ENCODE assay signal across 8 cellular contexts in the genomic region with DNA sequence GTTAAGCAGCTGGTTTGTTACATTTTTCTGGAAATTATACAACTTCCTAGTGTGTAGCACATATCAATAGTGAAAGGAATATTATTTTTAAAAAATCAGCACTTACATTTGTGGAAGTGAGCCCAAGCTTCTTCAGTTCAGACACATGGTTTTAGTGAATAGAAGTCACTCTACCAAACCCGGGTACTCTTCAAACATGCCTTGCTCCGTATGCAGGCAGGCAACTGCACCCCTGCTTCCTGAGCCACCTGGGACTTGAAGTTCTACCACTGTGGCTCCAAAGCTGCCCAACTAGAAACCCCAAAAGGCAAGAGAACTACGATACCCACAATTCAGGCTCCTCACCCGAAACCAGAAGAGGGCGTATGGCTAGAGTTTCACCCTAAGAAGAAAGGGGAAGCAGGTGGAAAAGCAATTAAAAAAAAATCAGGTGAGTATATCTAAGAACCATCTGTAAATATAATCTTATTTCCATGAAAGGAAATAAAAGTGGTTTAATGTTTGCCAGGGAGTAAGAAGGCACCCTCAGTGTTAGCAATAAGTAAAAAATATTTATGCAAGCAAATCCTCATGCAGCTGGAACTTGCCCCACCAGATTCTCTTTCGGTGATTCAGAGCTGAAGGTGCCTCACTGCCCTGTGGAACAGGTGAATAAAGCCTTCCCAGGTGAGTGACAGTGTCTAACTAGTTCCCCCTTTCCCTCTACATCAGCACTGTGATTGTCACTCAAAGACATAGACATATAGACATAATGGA. TPM values are rescaled to one million over a fixed set of nuclear protein-coding genes. Genes with fewer than 3 reads are reported as not detected.
DNase-seq lines count a peak whose midpoint lies in the region; ATAC-seq and TF ChIP-seq lines count a peak whose summit lies in the region.

A gene with protein sequence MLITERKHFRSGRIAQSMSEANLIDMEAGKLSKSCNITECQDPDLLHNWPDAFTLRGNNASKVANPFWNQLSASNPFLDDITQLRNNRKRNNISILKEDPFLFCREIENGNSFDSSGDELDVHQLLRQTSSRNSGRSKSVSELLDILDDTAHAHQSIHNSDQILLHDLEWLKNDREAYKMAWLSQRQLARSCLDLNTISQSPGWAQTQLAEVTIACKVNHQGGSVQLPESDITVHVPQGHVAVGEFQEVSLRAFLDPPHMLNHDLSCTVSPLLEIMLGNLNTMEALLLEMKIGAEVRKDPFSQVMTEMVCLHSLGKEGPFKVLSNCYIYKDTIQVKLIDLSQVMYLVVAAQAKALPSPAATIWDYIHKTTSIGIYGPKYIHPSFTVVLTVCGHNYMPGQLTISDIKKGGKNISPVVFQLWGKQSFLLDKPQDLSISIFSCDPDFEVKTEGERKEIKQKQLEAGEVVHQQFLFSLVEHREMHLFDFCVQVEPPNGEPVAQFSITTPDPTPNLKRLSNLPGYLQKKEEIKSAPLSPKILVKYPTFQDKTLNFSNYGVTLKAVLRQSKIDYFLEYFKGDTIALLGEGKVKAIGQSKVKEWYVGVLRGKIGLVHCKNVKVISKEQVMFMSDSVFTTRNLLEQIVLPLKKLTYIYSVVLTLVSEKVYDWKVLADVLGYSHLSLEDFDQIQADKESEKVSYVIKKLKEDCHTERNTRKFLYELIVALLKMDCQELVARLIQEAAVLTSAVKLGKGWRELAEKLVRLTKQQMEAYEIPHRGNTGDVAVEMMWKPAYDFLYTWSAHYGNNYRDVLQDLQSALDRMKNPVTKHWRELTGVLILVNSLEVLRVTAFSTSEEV (minus strand): TSS at position 192 of the 756 bp plus-strand sequence. CDS start 55,522 bp downstream, outside the sequence.

- TF ChIP-seq CTCF in left ventricle myocardium inferior (IDR thresholded peaks at IDR 0.05; ENCODE audit: borderline replicate concordance) (peak; percentile 21), right atrium auricular region (IDR thresholded peaks at IDR 0.05) (peak in 1 of 2 donors; percentile 20), breast epithelium (IDR thresholded peaks at IDR 0.05) (peak in 2 of 3 donors; percentile 43 to 67), esophagus muscularis mucosa (IDR thresholded peaks at IDR 0.05) (no peak)

- intact Hi-C loops in left ventricle myocardium inferior (cut with micrococcal nuclease) (no loop called here), breast epithelium (cut with DNase I; ENCODE audit: low total_unique reads) (no loop called here), esophagus muscularis mucosa (cut with DNase I) (no loop called here)

- TF ChIP-seq EP300 in esophagus muscularis mucosa (IDR thresholded peaks at IDR 0.05): no peak

- peak within 1 kb of the TSS; percentile 37 to 89 (median 76) for H3K4me3 Mint-ChIP-seq in naive B cell

- DNase-seq in left ventricle myocardium inferior (no peak), right atrium auricular region (ENCODE audit: low spot score) (no peak), NCI-H146 (lab: John Stamatoyannopoulos, UW) (peak; percentile 92), breast epithelium (ENCODE audit: low spot score in 2 of 2) (peak; percentile 69 to 82), naive B cell (peak; percentile 87), esophagus muscularis mucosa (ENCODE audit: extremely low spot score) (no peak), midbrain (lab: John Stamatoyannopoulos, UW) (no peak)

- H3K36me3 ChIP-seq in left ventricle myocardium inferior: no peaks in the 10 kb centered on the region
- H3K36me3 ChIP-seq in right atrium auricular region: no peaks in the 10 kb centered on the region
- H3K36me3 ChIP-seq in breast epithelium: no peaks in the 10 kb centered on the region
- no peaks in the 10 kb centered on the region for H3K36me3 ChIP-seq in esophagus muscularis mucosa

- H3K9me3 Mint-ChIP-seq in naive B cell: peaks cover 0 to 1% (median 0%) of the 10 kb centered on the region in 7 donors

- H3K36me3 Mint-ChIP-seq in naive B cell: peaks cover 0 to 12% of the 10 kb centered on the region in 2 donors

- H3K27me3 ChIP-seq in left ventricle myocardium inferior (ENCODE audit: low read depth) (peaks cover 1% of the 10 kb centered on the region), right atrium auricular region (no peaks in the 10 kb centered on the region), breast epithelium (no peaks in the 10 kb centered on the region), esophagus muscularis mucosa (no peaks in the 10 kb centered on the region)

- H3K4me3 ChIP-seq in left ventricle myocardium inferior (no peak within 1 kb of the TSS), right atrium auricular region (no peak within 1 kb of the TSS), breast epithelium (peak within 1 kb of the TSS in 2 of 3 donors; percentile 39 to 47), esophagus muscularis mucosa (no peak within 1 kb of the TSS)

- H3K27ac ChIP-seq in left ventricle myocardium inferior (replicated peaks) (no peak within 1 kb of the TSS), right atrium auricular region (no peak within 1 kb of the TSS), breast epithelium (peak within 1 kb of the TSS; percentile 81 to 82), esophagus muscularis mucosa (replicated peaks in 1 of 4) (no peak within 1 kb of the TSS)

- H3K9me3 ChIP-seq in left ventricle myocardium inferior (replicated peaks) (no peaks in the 10 kb centered on the region), right atrium auricular region (no peaks in the 10 kb centered on the region), breast epithelium (no peaks in the 10 kb centered on the region), esophagus muscularis mucosa (no peaks in the 10 kb centered on the region)

- peaks cover 45 to 63% (median 48%) of the 10 kb centered on the region in 3 donors for H3K4me1 Mint-ChIP-seq in naive B cell

- WGBS in esophagus muscularis mucosa: 57% methylated on average over 6 of the region's 6 CpGs

- H3K4me1 ChIP-seq in left ventricle myocardium inferior (no peaks in the 10 kb centered on the region), right atrium auricular region (no peaks in the 10 kb centered on the region), breast epithelium (no peaks in the 10 kb centered on the region), esophagus muscularis mucosa (peaks cover 0 to 6% (median 0%) of the 10 kb centered on the region in 4 donors)

- H3K27ac Mint-ChIP-seq in naive B cell: peak within 1 kb of the TSS; percentile 60 to 97 (median 90)

- ATAC-seq in HG02759 (IDR thresholded peaks at IDR 0.05; ENCODE audit: unreplicated experiment) (peak; percentile 55), naive B cell (ENCODE audit: low read depth in 2 of 2) (peak; percentile 82 to 84)

- no peaks in the 10 kb centered on the region for H3K27me3 Mint-ChIP-seq in naive B cell

- TF ChIP-seq POLR2A in breast epithelium (IDR thresholded peaks at IDR 0.05) (no peak), esophagus muscularis mucosa (IDR thresholded peaks at IDR 0.05; ENCODE audit: low read depth) (no peak)

RNA-seq across cellular contexts. Expression of the gene that starts here (rescaled TPM):
- total RNA-seq in left ventricle myocardium inferior (0.03 TPM), right atrium auricular region (under 1 TPM in 1 of 2 donors, not detected in 1; 0.26 TPM), breast epithelium (10 to 100 TPM in 2 of 3 donors, under 1 TPM in 1; 0.32 to 39.4 (median 19.3) TPM), esophagus muscularis mucosa (under 1 TPM; under 0.01 to 0.17 (median 0.15) TPM)
- 1 to 10 TPM in 3 of 6 donors, under 1 TPM in 3; 0.06 to 1.9 (median 0.89) TPM for polyA plus RNA-seq in naive B cell (ENCODE audit: low read depth in 6 of 6)

Comparison
In these comparisons a context has a peak if more than half of its experiments do, and no peak if none do; other contexts are left out.
1. DNase-seq: peak in NCI-H146 (single experiment), breast epithelium (2 of 2) and naive B cell (single experiment); none in left ventricle myocardium inferior (single experiment), right atrium auricular region (single experiment), esophagus muscularis mucosa (single experiment) and midbrain (single experiment).
2. H3K27ac ChIP-seq: peak in breast epithelium (2 of 2); none in left ventricle myocardium inferior (single experiment), right atrium auricular region (0 of 2) and esophagus muscularis mucosa (0 of 4).
3. H3K4me3 ChIP-seq: peak in breast epithelium (2 of 3); none in left ventricle myocardium inferior (single experiment), right atrium auricular region (0 of 2) and esophagus muscularis mucosa (0 of 4).
4. CTCF ChIP-seq: peak in left ventricle myocardium inferior (single experiment) and breast epithelium (2 of 3); none in esophagus muscularis mucosa (0 of 3).